In the genomic region with DNA sequence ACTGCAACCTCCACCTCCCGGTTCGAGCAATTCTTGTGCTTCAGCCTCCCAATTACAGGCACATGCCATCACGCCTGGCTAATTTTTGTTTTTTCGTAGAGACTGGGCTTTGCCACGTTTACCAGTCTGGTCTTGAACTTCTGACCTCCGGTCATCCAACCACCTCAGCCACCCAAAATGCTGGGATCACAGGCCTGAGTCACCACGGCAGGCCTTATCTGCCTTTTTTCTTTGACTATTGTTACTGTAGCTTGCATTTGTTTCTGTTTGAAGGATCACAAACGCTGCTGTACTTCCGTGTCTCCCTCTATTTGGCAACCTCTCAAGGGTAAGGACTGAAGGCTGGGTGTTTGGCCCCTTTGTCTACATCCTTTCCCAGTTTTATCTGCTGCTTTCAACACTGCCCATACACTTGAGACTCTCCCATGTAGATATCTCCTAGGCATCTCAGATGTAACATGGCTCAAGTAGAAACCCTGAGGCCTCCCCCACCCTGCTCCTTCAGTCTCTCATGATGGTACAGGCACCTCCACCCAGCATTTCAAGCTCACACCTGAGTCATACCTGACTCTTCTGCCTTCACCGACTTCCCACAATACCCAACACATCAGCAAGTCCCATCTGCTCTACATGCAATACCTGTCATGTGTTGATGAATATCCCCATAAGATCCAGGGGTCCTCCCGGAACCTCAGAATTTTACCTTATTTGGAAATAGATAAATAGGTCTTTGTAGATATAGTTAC, we compare ENCODE assay signal across 1 cellular context.
TF ChIP-seq lines count a peak whose summit lies in the region.

No MANE protein-coding gene starts in this region.

TF ChIP-seq in HepG2, 621 proteins besides CTCF, POLR2A, EP300 and RAD21 (continued from another document and continues in another):
- TF ChIP-seq, protein P1, sequence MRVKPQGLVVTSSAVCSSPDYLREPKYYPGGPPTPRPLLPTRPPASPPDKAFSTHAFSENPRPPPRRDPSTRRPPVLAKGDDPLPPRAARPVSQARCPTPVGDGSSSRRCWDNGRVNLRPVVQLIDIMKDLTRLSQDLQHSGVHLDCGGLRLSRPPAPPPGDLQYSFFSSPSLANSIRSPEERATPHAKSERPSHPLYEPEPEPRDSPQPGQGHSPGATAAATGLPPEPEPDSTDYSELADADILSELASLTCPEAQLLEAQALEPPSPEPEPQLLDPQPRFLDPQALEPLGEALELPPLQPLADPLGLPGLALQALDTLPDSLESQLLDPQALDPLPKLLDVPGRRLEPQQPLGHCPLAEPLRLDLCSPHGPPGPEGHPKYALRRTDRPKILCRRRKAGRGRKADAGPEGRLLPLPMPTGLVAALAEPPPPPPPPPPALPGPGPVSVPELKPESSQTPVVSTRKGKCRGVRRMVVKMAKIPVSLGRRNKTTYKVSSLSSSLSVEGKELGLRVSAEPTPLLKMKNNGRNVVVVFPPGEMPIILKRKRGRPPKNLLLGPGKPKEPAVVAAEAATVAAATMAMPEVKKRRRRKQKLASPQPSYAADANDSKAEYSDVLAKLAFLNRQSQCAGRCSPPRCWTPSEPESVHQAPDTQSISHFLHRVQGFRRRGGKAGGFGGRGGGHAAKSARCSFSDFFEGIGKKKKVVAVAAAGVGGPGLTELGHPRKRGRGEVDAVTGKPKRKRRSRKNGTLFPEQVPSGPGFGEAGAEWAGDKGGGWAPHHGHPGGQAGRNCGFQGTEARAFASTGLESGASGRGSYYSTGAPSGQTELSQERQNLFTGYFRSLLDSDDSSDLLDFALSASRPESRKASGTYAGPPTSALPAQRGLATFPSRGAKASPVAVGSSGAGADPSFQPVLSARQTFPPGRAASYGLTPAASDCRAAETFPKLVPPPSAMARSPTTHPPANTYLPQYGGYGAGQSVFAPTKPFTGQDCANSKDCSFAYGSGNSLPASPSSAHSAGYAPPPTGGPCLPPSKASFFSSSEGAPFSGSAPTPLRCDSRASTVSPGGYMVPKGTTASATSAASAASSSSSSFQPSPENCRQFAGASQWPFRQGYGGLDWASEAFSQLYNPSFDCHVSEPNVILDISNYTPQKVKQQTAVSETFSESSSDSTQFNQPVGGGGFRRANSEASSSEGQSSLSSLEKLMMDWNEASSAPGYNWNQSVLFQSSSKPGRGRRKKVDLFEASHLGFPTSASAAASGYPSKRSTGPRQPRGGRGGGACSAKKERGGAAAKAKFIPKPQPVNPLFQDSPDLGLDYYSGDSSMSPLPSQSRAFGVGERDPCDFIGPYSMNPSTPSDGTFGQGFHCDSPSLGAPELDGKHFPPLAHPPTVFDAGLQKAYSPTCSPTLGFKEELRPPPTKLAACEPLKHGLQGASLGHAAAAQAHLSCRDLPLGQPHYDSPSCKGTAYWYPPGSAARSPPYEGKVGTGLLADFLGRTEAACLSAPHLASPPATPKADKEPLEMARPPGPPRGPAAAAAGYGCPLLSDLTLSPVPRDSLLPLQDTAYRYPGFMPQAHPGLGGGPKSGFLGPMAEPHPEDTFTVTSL (CRISPR knock-in tag; IDR thresholded peaks at IDR 0.05; ENCODE audit: borderline replicate concordance), result 0 out of 2 replicates have a peak, but pooled peaks have one; percentile 14
- TF ChIP-seq NBN (conservative IDR thresholded peaks at IDR 0.05), result no peak
- TF ChIP-seq SRF (IDR thresholded peaks at IDR 0.05; ENCODE audit: low read depth, low read length), result peak; percentile 37; the same call in 1 of the 2 replicates
- no peak for TF ChIP-seq ATRX (CRISPR knock-in tag; IDR thresholded peaks at IDR 0.05; ENCODE audit: borderline replicate concordance)
- TF ChIP-seq ZSCAN5A (CRISPR knock-in tag; IDR thresholded peaks at IDR 0.05; ENCODE audit: borderline replicate concordance), result no peak
- TF ChIP-seq YEATS4 (CRISPR knock-in tag; IDR thresholded peaks at IDR 0.05; ENCODE audit: borderline replicate concordance), result 0 out of 2 replicates have a peak, but pooled peaks have one; percentile 26
- no peak for TF ChIP-seq RARG (CRISPR knock-in tag; IDR thresholded peaks at IDR 0.05; ENCODE audit: low read depth)
- 0 out of 2 replicates have a peak, but pooled peaks have one; percentile 15 for TF ChIP-seq ZNF792 (CRISPR knock-in tag; IDR thresholded peaks at IDR 0.05)
- no peak for TF ChIP-seq ZNF737 (CRISPR knock-in tag; IDR thresholded peaks at IDR 0.05; ENCODE audit: borderline replicate concordance)
- TF ChIP-seq SIX4 (CRISPR knock-in tag; IDR thresholded peaks at IDR 0.05), result no peak
- no peak for TF ChIP-seq PHF8 (CRISPR knock-in tag; IDR thresholded peaks at IDR 0.05)
- no peak for TF ChIP-seq ZSCAN21 (CRISPR knock-in tag; IDR thresholded peaks at IDR 0.05; ENCODE audit: borderline replicate concordance)
- TF ChIP-seq, protein P2, sequence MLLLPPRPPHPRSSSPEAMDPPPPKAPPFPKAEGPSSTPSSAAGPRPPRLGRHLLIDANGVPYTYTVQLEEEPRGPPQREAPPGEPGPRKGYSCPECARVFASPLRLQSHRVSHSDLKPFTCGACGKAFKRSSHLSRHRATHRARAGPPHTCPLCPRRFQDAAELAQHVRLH (CRISPR knock-in tag; IDR thresholded peaks at IDR 0.05; ENCODE audit: borderline replicate concordance, low read depth), result peak; percentile 60; the same call in 1 of the 2 replicates
- TF ChIP-seq SSRP1 (CRISPR knock-in tag; IDR thresholded peaks at IDR 0.05), result peak; percentile 77; the same call in 1 of the 2 replicates
- peak; percentile 96 for TF ChIP-seq SOX5 (CRISPR knock-in tag; IDR thresholded peaks at IDR 0.05; ENCODE audit: borderline replicate concordance)
- no peak for TF ChIP-seq JDP2 (CRISPR knock-in tag; IDR thresholded peaks at IDR 0.05; ENCODE audit: borderline replicate concordance)
- no peak for TF ChIP-seq ZNF367 (CRISPR knock-in tag; IDR thresholded peaks at IDR 0.05; ENCODE audit: borderline replicate concordance)
- no peak for TF ChIP-seq MATR3 (CRISPR knock-in tag; IDR thresholded peaks at IDR 0.05)
- no peak for TF ChIP-seq ZNF83 (CRISPR knock-in tag; IDR thresholded peaks at IDR 0.05; ENCODE audit: borderline replicate concordance)
- no peak for TF ChIP-seq TOE1 (CRISPR knock-in tag; IDR thresholded peaks at IDR 0.05)
- no peak for TF ChIP-seq SPEN (CRISPR knock-in tag; IDR thresholded peaks at IDR 0.05; ENCODE audit: low read depth)
- TF ChIP-seq, protein P3, sequence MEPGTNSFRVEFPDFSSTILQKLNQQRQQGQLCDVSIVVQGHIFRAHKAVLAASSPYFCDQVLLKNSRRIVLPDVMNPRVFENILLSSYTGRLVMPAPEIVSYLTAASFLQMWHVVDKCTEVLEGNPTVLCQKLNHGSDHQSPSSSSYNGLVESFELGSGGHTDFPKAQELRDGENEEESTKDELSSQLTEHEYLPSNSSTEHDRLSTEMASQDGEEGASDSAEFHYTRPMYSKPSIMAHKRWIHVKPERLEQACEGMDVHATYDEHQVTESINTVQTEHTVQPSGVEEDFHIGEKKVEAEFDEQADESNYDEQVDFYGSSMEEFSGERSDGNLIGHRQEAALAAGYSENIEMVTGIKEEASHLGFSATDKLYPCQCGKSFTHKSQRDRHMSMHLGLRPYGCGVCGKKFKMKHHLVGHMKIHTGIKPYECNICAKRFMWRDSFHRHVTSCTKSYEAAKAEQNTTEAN (CRISPR knock-in tag; conservative IDR thresholded peaks at IDR 0.05), result no peak
- no peak for TF ChIP-seq FOXK2 (IDR thresholded peaks at IDR 0.05)
- no peak for TF ChIP-seq ZNF256 (CRISPR knock-in tag; conservative IDR thresholded peaks at IDR 0.05)
- no peak for TF ChIP-seq HNRNPUL1 (IDR thresholded peaks at IDR 0.05; ENCODE audit: low read depth, low read length)
- no peak for TF ChIP-seq ATF7-NPFF (CRISPR knock-in tag; IDR thresholded peaks at IDR 0.05; ENCODE audit: low read depth)
- peak; percentile 76 for TF ChIP-seq NCOA2 (CRISPR knock-in tag; IDR thresholded peaks at IDR 0.05)
- TF ChIP-seq SIX1 (CRISPR knock-in tag; IDR thresholded peaks at IDR 0.05; ENCODE audit: borderline replicate concordance), result no peak
- TF ChIP-seq NFE2L2 (IDR thresholded peaks at IDR 0.05; ENCODE audit: low read length), result no peak
- peak; percentile 58; the same call in 1 of the 2 replicates for TF ChIP-seq FOXA3 (CRISPR knock-in tag; IDR thresholded peaks at IDR 0.05)
- TF ChIP-seq BRCA1 (CRISPR knock-in tag; IDR thresholded peaks at IDR 0.05), result no peak
- no peak for TF ChIP-seq TAF15 (IDR thresholded peaks at IDR 0.05; ENCODE audit: low read depth, low read length, poor library complexity, severe bottlenecking)
- TF ChIP-seq, protein P4, sequence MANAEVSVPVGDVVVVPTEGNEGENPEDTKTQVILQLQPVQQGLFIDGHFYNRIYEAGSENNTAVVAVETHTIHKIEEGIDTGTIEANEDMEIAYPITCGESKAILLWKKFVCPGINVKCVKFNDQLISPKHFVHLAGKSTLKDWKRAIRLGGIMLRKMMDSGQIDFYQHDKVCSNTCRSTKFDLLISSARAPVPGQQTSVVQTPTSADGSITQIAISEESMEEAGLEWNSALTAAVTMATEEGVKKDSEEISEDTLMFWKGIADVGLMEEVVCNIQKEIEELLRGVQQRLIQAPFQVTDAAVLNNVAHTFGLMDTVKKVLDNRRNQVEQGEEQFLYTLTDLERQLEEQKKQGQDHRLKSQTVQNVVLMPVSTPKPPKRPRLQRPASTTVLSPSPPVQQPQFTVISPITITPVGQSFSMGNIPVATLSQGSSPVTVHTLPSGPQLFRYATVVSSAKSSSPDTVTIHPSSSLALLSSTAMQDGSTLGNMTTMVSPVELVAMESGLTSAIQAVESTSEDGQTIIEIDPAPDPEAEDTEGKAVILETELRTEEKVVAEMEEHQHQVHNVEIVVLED (CRISPR knock-in tag; IDR thresholded peaks at IDR 0.05; ENCODE audit: borderline replicate concordance), result no peak
- TF ChIP-seq, protein P5, sequence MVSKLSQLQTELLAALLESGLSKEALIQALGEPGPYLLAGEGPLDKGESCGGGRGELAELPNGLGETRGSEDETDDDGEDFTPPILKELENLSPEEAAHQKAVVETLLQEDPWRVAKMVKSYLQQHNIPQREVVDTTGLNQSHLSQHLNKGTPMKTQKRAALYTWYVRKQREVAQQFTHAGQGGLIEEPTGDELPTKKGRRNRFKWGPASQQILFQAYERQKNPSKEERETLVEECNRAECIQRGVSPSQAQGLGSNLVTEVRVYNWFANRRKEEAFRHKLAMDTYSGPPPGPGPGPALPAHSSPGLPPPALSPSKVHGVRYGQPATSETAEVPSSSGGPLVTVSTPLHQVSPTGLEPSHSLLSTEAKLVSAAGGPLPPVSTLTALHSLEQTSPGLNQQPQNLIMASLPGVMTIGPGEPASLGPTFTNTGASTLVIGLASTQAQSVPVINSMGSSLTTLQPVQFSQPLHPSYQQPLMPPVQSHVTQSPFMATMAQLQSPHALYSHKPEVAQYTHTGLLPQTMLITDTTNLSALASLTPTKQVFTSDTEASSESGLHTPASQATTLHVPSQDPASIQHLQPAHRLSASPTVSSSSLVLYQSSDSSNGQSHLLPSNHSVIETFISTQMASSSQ (IDR thresholded peaks at IDR 0.05; ENCODE audit: low read depth), result no peak
- TF ChIP-seq, protein P5 (CRISPR knock-in tag; IDR thresholded peaks at IDR 0.05; ENCODE audit: borderline replicate concordance), result no peak
- no peak for TF ChIP-seq ZNF562 (CRISPR knock-in tag; IDR thresholded peaks at IDR 0.05; ENCODE audit: borderline replicate concordance)
- no peak for TF ChIP-seq ZNF772 (CRISPR knock-in tag; IDR thresholded peaks at IDR 0.05)
- TF ChIP-seq ZNF430 (CRISPR knock-in tag; IDR thresholded peaks at IDR 0.05), result no peak
- TF ChIP-seq U2AF2 (IDR thresholded peaks at IDR 0.05; ENCODE audit: low read depth, low read length), result no peak
- TF ChIP-seq, protein P6, sequence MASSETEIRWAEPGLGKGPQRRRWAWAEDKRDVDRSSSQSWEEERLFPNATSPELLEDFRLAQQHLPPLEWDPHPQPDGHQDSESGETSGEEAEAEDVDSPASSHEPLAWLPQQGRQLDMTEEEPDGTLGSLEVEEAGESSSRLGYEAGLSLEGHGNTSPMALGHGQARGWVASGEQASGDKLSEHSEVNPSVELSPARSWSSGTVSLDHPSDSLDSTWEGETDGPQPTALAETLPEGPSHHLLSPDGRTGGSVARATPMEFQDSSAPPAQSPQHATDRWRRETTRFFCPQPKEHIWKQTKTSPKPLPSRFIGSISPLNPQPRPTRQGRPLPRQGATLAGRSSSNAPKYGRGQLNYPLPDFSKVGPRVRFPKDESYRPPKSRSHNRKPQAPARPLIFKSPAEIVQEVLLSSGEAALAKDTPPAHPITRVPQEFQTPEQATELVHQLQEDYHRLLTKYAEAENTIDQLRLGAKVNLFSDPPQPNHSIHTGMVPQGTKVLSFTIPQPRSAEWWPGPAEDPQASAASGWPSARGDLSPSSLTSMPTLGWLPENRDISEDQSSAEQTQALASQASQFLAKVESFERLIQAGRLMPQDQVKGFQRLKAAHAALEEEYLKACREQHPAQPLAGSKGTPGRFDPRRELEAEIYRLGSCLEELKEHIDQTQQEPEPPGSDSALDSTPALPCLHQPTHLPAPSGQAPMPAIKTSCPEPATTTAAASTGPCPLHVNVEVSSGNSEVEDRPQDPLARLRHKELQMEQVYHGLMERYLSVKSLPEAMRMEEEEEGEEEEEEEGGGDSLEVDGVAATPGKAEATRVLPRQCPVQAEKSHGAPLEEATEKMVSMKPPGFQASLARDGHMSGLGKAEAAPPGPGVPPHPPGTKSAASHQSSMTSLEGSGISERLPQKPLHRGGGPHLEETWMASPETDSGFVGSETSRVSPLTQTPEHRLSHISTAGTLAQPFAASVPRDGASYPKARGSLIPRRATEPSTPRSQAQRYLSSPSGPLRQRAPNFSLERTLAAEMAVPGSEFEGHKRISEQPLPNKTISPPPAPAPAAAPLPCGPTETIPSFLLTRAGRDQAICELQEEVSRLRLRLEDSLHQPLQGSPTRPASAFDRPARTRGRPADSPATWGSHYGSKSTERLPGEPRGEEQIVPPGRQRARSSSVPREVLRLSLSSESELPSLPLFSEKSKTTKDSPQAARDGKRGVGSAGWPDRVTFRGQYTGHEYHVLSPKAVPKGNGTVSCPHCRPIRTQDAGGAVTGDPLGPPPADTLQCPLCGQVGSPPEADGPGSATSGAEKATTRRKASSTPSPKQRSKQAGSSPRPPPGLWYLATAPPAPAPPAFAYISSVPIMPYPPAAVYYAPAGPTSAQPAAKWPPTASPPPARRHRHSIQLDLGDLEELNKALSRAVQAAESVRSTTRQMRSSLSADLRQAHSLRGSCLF (CRISPR knock-in tag; IDR thresholded peaks at IDR 0.05; ENCODE audit: borderline replicate concordance), result no peak
